In the genomic region with DNA sequence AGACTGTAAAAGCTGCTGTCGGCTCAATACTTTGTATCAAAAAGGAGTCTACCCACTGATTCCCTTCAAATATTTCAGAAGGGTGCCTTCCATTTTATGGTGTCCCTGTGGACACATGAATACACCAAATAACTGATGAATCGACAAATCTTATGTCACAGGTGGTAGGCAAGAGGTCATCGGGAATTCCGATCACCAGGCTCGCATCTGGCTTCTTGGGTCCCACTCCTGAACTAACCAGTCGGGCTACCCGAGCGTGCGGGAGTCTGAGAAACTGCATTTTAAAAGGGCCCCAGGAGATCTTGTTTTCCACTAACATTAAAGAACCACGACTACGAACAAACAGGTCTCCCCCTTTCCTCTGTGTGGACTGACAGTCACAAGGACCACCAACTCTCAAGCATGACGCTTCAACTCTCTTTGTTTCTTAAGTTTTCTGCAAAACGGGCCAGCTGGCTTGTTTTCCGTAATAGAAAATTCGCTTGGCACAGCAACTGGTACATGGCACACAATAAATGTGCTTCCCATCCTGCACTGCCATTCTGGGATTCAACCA, we compare ENCODE assay signal across 9 cellular contexts. TPM values are rescaled to one million over a fixed set of nuclear protein-coding genes. Genes with fewer than 3 reads are reported as not detected.
DNase-seq lines count a peak whose midpoint lies in the region; ATAC-seq and TF ChIP-seq lines count a peak whose summit lies in the region.
"Had no signal": no experiment of that assay in that cellular context is flagged by ENCODE, and none has a peak within 500 bp of the region (broad histone marks: within the 10 kb centered on the region; RNA-seq: fewer than 3 reads in every experiment).

No MANE protein-coding gene starts in this region.

- no peaks in the 10 kb centered on the region for H3K27me3 Mint-ChIP-seq in progenitor cell of endocrine pancreas

- H4K20me1 ChIP-seq in PC-9 (ENCODE audit: insufficient read depth), result peaks cover 4% of the 10 kb centered on the region; the same call in 1 of the 2 replicates

- POLR2A ChIA-PET in PC-9 (lab: Charles Lee; ENCODE audit: unreplicated experiment), result no interaction called here

- no peaks in the 10 kb centered on the region for H3K9me2 ChIP-seq in PC-9 (ENCODE audit: insufficient read depth)

- intact Hi-C loops in PC-9 (cut with micrococcal nuclease; ENCODE audit: unreplicated experiment), result loop anchor here (5.0 kb wide), 1 partner anchor 232 kb away; no protein-coding TSS in a partner anchor

- CTCF ChIA-PET in PC-9 (lab: Charles Lee), result no interaction called here

- H3K4me3 Mint-ChIP-seq in progenitor cell of endocrine pancreas (ENCODE audit: low read depth), result peak overlapping the region; percentile 95

- H3K9me3 Mint-ChIP-seq in progenitor cell of endocrine pancreas (ENCODE audit: low read depth), result no peaks in the 10 kb centered on the region

- H3K9me3 ChIP-seq in PC-9 (ENCODE audit: insufficient read depth, low read depth), result no peaks in the 10 kb centered on the region

- peaks cover 2% of the 10 kb centered on the region for H3K36me3 Mint-ChIP-seq in progenitor cell of endocrine pancreas (ENCODE audit: insufficient read depth)

- TF ChIP-seq CTCF in PC-9 (conservative IDR thresholded peaks at IDR 0.05) (no peak), epithelial cell of proximal tubule (conservative IDR thresholded peaks at IDR 0.05; ENCODE audit: low read depth, low read length) (no peak), progenitor cell of endocrine pancreas (IDR thresholded peaks at IDR 0.05; ENCODE audit: unreplicated experiment) (no peak)

- peak; percentile 23 for DNase-seq in ELF-1 (ENCODE audit: low read depth, low spot score)
- no peak for DNase-seq in PC-9
- no peak for DNase-seq in epithelial cell of proximal tubule (ENCODE audit: low read depth)
- no peak for DNase-seq in progenitor cell of endocrine pancreas (ENCODE audit: low spot score, unreplicated experiment)
- DNase-seq in iPS-NIHi7 (ENCODE audit: extremely low spot score), result no peak
- no peak for DNase-seq in glomerular visceral epithelial cell (ENCODE audit: extremely low spot score)
- DNase-seq: NCI-H774 had no signal

- H3K27ac ChIP-seq in PC-9, result 0 out of 2 replicates have a peak overlapping the region, but pooled peaks have one; percentile 64

- peak overlapping the region; percentile 95 for H3K4me2 ChIP-seq in PC-9

- peaks cover 41% of the 10 kb centered on the region for H3K4me1 Mint-ChIP-seq in progenitor cell of endocrine pancreas (ENCODE audit: low read depth)

- H3K4me1 ChIP-seq in PC-9 (replicated peaks; ENCODE audit: insufficient read depth), result peaks cover 31% of the 10 kb centered on the region

- H3K4me3 ChIP-seq in PC-9, result peak overlapping the region; percentile 86
- peak overlapping the region; percentile 88 for H3K4me3 ChIP-seq in epithelial cell of proximal tubule (ENCODE audit: low read depth, low read length)

- no TSS peak for BruUV-seq in PC-9 (replicated peaks; lab: Mats Ljungman, UMichigan)

- ATAC-seq in GM19023 (IDR thresholded peaks at IDR 0.05; ENCODE audit: unreplicated experiment), result no peak
- ATAC-seq in HG02973 (IDR thresholded peaks at IDR 0.05; ENCODE audit: unreplicated experiment), result no peak

- peaks cover 4% of the 10 kb centered on the region; the same call in 1 of the 2 replicates for H3F3A ChIP-seq in PC-9 (ENCODE audit: insufficient read depth, low read depth)

- peak overlapping the region; percentile 89 for H2AFZ ChIP-seq in PC-9

- peaks cover 96% of the 10 kb centered on the region for H3K79me2 ChIP-seq in PC-9 (ENCODE audit: low read depth)

- peak overlapping the region; percentile 95 for H3K27ac Mint-ChIP-seq in progenitor cell of endocrine pancreas

- no peaks in the 10 kb centered on the region for H3K27me3 ChIP-seq in PC-9 (ENCODE audit: insufficient read depth, low read depth)

- H3K36me3 ChIP-seq in PC-9 (ENCODE audit: low read depth), result 0 out of 2 replicates have a peak, but pooled peaks cover 4% of the 10 kb centered on the region

RNA-seq across cellular contexts. Expression of a gene that starts 0.9 kb away (rescaled TPM):
- total RNA-seq in PC-9 (2021) (92.4 and 121 TPM in 2 replicates), epithelial cell of proximal tubule (79.4 and 105 TPM in 2 replicates), progenitor cell of endocrine pancreas (101 and 115 TPM in 2 replicates)

RNA-seq across cellular contexts. Expression of a gene that starts 1.2 kb away (rescaled TPM):
- total RNA-seq in PC-9 (2021), result 26.2 and 26.3 TPM in 2 replicates
- total RNA-seq in epithelial cell of proximal tubule, result 28.6 and 46.5 TPM in 2 replicates
- 57.4 and 63.7 TPM in 2 replicates for total RNA-seq in progenitor cell of endocrine pancreas
